In the genomic region with DNA sequence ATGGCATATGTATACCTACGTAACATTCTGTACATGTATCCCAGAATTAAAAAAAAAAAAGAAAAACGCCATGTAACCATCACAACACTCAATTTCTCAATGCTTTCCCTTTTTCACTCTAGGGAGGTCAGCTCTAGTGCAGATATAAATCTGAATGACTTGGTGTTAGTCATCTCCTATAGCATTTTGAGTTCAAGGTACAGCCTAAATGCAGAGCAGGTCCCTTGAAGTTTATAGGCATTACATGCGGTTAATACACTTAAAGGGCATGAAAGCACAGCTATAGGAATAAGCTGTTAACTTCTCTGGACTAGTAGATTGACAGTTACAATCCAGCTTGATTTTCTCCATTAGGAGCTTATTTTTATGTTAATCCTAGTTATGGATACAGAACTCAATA, we compare ENCODE assay signal across 18 cellular contexts. TPM values are rescaled to one million over a fixed set of nuclear protein-coding genes. Genes with fewer than 3 reads are reported as not detected.
DNase-seq lines count a peak whose midpoint lies in the region; ATAC-seq and TF ChIP-seq lines count a peak whose summit lies in the region.
"Had no signal": no experiment of that assay in that cellular context is flagged by ENCODE, and none has a peak within 500 bp of the region (broad histone marks: within the 10 kb centered on the region; RNA-seq: fewer than 3 reads in every experiment).

No MANE protein-coding gene starts in this region.

- peak overlapping the region; percentile 47 for H3K9ac ChIP-seq in adipocyte (ENCODE audit: low read length)
- H3K9ac ChIP-seq in subcutaneous abdominal adipose tissue (ENCODE audit: low read length in 5 of 5) = no peak overlapping the region
- H3K9ac ChIP-seq: BLaER1 treated with 17β-estradiol and CSF1 and Interleukin-3, amounts not matched to agents 10 nM and 100 nM had no signal

- H3K36me3 ChIP-seq in adipocyte (ENCODE audit: control insufficient read depth, insufficient read depth, low read length, severe bottlenecking) = no peaks in the 10 kb centered on the region
- H3K36me3 ChIP-seq in mucosa of descending colon (ENCODE audit: low read depth) = no peaks in the 10 kb centered on the region
- no peaks in the 10 kb centered on the region for H3K36me3 ChIP-seq in subcutaneous abdominal adipose tissue (ENCODE audit: control insufficient read depth in 5 of 5, insufficient read depth in 5 of 5, low read length in 5 of 5)
- no peaks in the 10 kb centered on the region for H3K36me3 ChIP-seq in right atrium auricular region

- no peak for TF ChIP-seq CTCF in mucosa of descending colon (IDR thresholded peaks at IDR 0.05)
- no peak for TF ChIP-seq CTCF in right atrium auricular region (IDR thresholded peaks at IDR 0.05)

- H3K27ac ChIP-seq in subcutaneous abdominal adipose tissue (ENCODE audit: low read depth, low read length) (peak overlapping the region; percentile 75), right atrium auricular region (no peak overlapping the region), caudate nucleus (ENCODE audit: low read depth, low read length) (no peak overlapping the region)
- H3K27ac ChIP-seq: BLaER1 treated with 17β-estradiol and CSF1 and Interleukin-3, amounts not matched to agents 10 nM and 100 nM; C4-2B had no signal

- no peak overlapping the region for H3K4me3 ChIP-seq in adipocyte (ENCODE audit: low read length)
- no peak overlapping the region for H3K4me3 ChIP-seq in mucosa of descending colon
- H3K4me3 ChIP-seq in subcutaneous abdominal adipose tissue (ENCODE audit: low read depth in 1 of 5, low read length in 5 of 5) = no peak overlapping the region
- H3K4me3 ChIP-seq in right atrium auricular region = no peak overlapping the region
- H3K4me3 ChIP-seq: BLaER1 treated with 17β-estradiol and CSF1 and Interleukin-3, amounts not matched to agents 10 nM and 100 nM; GM12878 had no signal

- ATAC-seq in mucosa of descending colon = peak; percentile 70
- ATAC-seq: CD8-positive, alpha-beta T cell; GM12878 had no signal

- peaks cover 14% of the 10 kb centered on the region for H3K4me1 ChIP-seq in adipocyte (ENCODE audit: control insufficient read depth, insufficient read depth, low read length)
- no peaks in the 10 kb centered on the region for H3K4me1 ChIP-seq in mucosa of descending colon (ENCODE audit: low read depth)
- H3K4me1 ChIP-seq in subcutaneous abdominal adipose tissue (ENCODE audit: control insufficient read depth in 5 of 5, insufficient read depth in 5 of 5, low read length in 5 of 5) = peaks cover 0 to 18% (median 0%) of the 10 kb centered on the region in 5 donors
- H3K4me1 ChIP-seq in right atrium auricular region = no peaks in the 10 kb centered on the region
- H3K4me1 ChIP-seq: BLaER1 treated with 17β-estradiol and CSF1 and Interleukin-3, amounts not matched to agents 10 nM and 100 nM had no signal

- no peak for DNase-seq in adipocyte (ENCODE audit: low read depth)
- no peak for DNase-seq in mucosa of descending colon
- no peak for DNase-seq in right atrium auricular region (ENCODE audit: low spot score)
- DNase-seq in caudate nucleus (lab: John Stamatoyannopoulos, UW) = no peak
- DNase-seq in GM03348 (ENCODE audit: low spot score) = no peak
- DNase-seq: 8988T; AML-193; Caco-2; Calu3; CD4-positive, alpha-beta T cell; CD8-positive, alpha-beta T cell; DMS79 treated with DMSO at 0.1 percent for 48 hours; GF-D8 had no signal

- H3K27me3 ChIP-seq in adipocyte (replicated peaks; ENCODE audit: control insufficient read depth, insufficient read depth, low read length) = no peaks in the 10 kb centered on the region
- H3K27me3 ChIP-seq in subcutaneous abdominal adipose tissue (ENCODE audit: control insufficient read depth in 5 of 5, insufficient read depth in 4 of 5, low read length in 5 of 5) = no peaks in the 10 kb centered on the region
- no peaks in the 10 kb centered on the region for H3K27me3 ChIP-seq in right atrium auricular region

- H3K9me3 ChIP-seq in adipocyte (ENCODE audit: control insufficient read depth, low read length) (peaks cover 16% of the 10 kb centered on the region), mucosa of descending colon (no peaks in the 10 kb centered on the region), subcutaneous abdominal adipose tissue (ENCODE audit: control insufficient read depth in 5 of 5, low read length in 5 of 5) (peaks cover 0 to 6% (median 0%) of the 10 kb centered on the region in 5 donors), right atrium auricular region (peaks cover 0 to 8% of the 10 kb centered on the region in 2 donors)

- intact Hi-C loops in mucosa of descending colon (cut with DNase I, micrococcal nuclease) = no loop called here

RNA-seq across cellular contexts. Expression of a gene that starts 16.2 kb away (rescaled TPM):
- total RNA-seq in mucosa of descending colon = not detected
- total RNA-seq in right atrium auricular region = not detected
- total RNA-seq: B cell; Caco-2; Calu3; CD4-positive, alpha-beta T cell; CD8-positive, alpha-beta T cell; GM12878 had no signal

RNA-seq across cellular contexts. Expression of a gene that starts 20.4 kb away (rescaled TPM):
- total RNA-seq in mucosa of descending colon (not detected), right atrium auricular region (not detected)
- total RNA-seq: B cell; Caco-2; Calu3; CD4-positive, alpha-beta T cell; CD8-positive, alpha-beta T cell; GM12878 had no signal

RNA-seq across cellular contexts. Expression of a gene that starts 28.5 kb away (rescaled TPM):
- not detected for total RNA-seq in mucosa of descending colon
- not detected for total RNA-seq in right atrium auricular region
- total RNA-seq: B cell; Caco-2; Calu3; CD4-positive, alpha-beta T cell; CD8-positive, alpha-beta T cell; GM12878 had no signal

RNA-seq across cellular contexts. Expression of a gene that starts 42.7 kb away (rescaled TPM):
- 10 to 100 TPM; 17.6 to 21.7 (median 19.4) TPM for total RNA-seq in mucosa of descending colon
- 1 to 10 TPM; 7.5 to 9.6 TPM for total RNA-seq in right atrium auricular region
